Comparison of ENCODE assay signal across 13 cellular contexts in the genomic region with DNA sequence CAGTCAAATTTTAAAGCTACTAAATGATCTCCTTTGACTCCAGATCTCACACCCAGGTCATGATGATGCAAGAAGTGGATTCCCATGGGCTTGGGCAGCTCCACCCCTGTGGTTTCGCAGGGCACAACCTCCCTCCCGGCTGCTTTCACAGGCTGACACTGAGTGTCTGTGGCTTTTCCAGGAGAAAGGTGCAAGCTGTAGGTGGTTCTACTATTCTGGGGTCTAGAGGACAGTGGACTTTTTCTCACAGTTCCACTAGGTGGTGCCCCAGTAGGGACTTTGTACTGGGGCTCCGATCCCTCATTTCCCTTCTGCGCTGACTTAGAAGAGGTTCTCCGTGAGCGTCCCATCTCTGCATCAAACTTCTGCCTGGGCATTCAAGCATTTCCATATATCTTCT.
DNase-seq lines count a peak whose midpoint lies in the region; ATAC-seq and TF ChIP-seq lines count a peak whose summit lies in the region.
"Had no signal": no experiment of that assay in that cellular context is flagged by ENCODE, and none has a peak within 500 bp of the region (broad histone marks: within the 10 kb centered on the region; RNA-seq: fewer than 3 reads in every experiment).

No MANE protein-coding gene starts in this region.

- H3K9ac ChIP-seq in H9 (ENCODE audit: extremely low read depth, insufficient read length, low read length) (no peak overlapping the region), SK-N-SH (no peak overlapping the region)

- intact Hi-C loops in A673 (cut with micrococcal nuclease; ENCODE audit: unreplicated experiment): no loop called here

- no peaks in the 10 kb centered on the region for H3K79me1 ChIP-seq in H9 (ENCODE audit: insufficient read depth, low read depth, low read length, poor library complexity, severe bottlenecking)

- H3K4me1 ChIP-seq in A673 (ENCODE audit: insufficient read depth, low read length, poor library complexity, severe bottlenecking): no peaks in the 10 kb centered on the region
- H3K4me1 ChIP-seq in H9 (ENCODE audit: insufficient read depth, low read length): no peaks in the 10 kb centered on the region; the same call in 1 of the 2 replicates
- no peaks in the 10 kb centered on the region for H3K4me1 ChIP-seq in SK-N-SH (ENCODE audit: control insufficient read depth in 1 of 2, insufficient read depth in 2 of 2, low read depth in 1 of 2, low read length in 1 of 2)
- H3K4me1 ChIP-seq in suprapubic skin: no peaks in the 10 kb centered on the region
- H3K4me1 ChIP-seq: thyroid gland had no signal

- no peak overlapping the region for H2AFZ ChIP-seq in H9 (ENCODE audit: low read length)
- H2AFZ ChIP-seq in SK-N-SH (ENCODE audit: low read depth): no peak overlapping the region

- BruUV-seq in A673 (replicated peaks; lab: Mats Ljungman, UMichigan): no TSS peak

- H4K8ac ChIP-seq in H9 (replicated peaks; ENCODE audit: insufficient read length, low read depth, low read length): no peak overlapping the region

- H3K9me3 Mint-ChIP-seq in H9: peaks cover 0 to 4% of the 10 kb centered on the region in 2 experiments; a peak in 2 of 5 replicates

- H4K20me1 ChIP-seq in H9 (ENCODE audit: control insufficient read depth, insufficient read depth, insufficient read length) (no peaks in the 10 kb centered on the region), SK-N-SH (ENCODE audit: insufficient read depth) (no peaks in the 10 kb centered on the region)

- H3K14ac ChIP-seq in H9 (ENCODE audit: insufficient read depth, low read length): no peak overlapping the region

- no peak overlapping the region for H3K23ac ChIP-seq in H9 (ENCODE audit: insufficient read length, low read depth, low read length)

- no peaks in the 10 kb centered on the region for H3K23me2 ChIP-seq in H9 (ENCODE audit: insufficient read length, low read depth, low read length, poor library complexity, severe bottlenecking)

- no peak overlapping the region for H3T11ph ChIP-seq in H9 (ENCODE audit: low read length)

- no CpG with 5 or more reads among the region's 6 CpGs for WGBS in H9 (ENCODE audit: extremely low coverage, insufficient read length, low lambda C conversion rate)
- WGBS in SK-N-SH (ENCODE audit: low lambda C conversion rate): 94% methylated on average over 5 of the region's 6 CpGs
- WGBS in suprapubic skin: 79% methylated on average over 6 of the region's 6 CpGs

- H4K91ac ChIP-seq in H9 (ENCODE audit: insufficient read length, low read depth, low read length): no peak overlapping the region

- H3K9me2 ChIP-seq in SK-N-SH: no peaks in the 10 kb centered on the region

- H3K4ac ChIP-seq in H9 (ENCODE audit: low read depth, low read length): no peak overlapping the region

- no peak overlapping the region for H2BK20ac ChIP-seq in H9 (ENCODE audit: low read depth, low read length, poor library complexity, severe bottlenecking)

- H3K18ac ChIP-seq in H9 (ENCODE audit: insufficient read length, low read depth, low read length): no peak overlapping the region

- H2BK12ac ChIP-seq in H9 (ENCODE audit: insufficient read length, low read depth, low read length): no peak overlapping the region

- TF ChIP-seq RAD21 in SK-N-SH (IDR thresholded peaks at IDR 0.05; ENCODE audit: low read length): peak; percentile 40

- no peak overlapping the region for H3K27ac Mint-ChIP-seq in H9
- H3K27ac Mint-ChIP-seq: activated naive CD4-positive, alpha-beta T cell treated with anti-CD3 and anti-CD28 coated beads for 36 hours had no signal

- no peak overlapping the region for H3K4me3 Mint-ChIP-seq in H9
- H3K4me3 Mint-ChIP-seq: activated naive CD4-positive, alpha-beta T cell treated with anti-CD3 and anti-CD28 coated beads for 36 hours had no signal

- H3K4me1 Mint-ChIP-seq in H9: peaks cover 18 to 21% of the 10 kb centered on the region in 2 experiments

- no peak overlapping the region for H2BK5ac ChIP-seq in H9 (ENCODE audit: insufficient read length, low read length)

- no peak overlapping the region for H2BK120ac ChIP-seq in H9 (ENCODE audit: low read depth, low read length, poor library complexity, severe bottlenecking)

- H2BK15ac ChIP-seq in H9 (ENCODE audit: low read depth, low read length): no peak overlapping the region

- peak; percentile 57 for TF ChIP-seq CTCF in A673 (conservative IDR thresholded peaks at IDR 0.05; ENCODE audit: low read depth, low read length)
- TF ChIP-seq CTCF in H9 (conservative IDR thresholded peaks at IDR 0.05): peak; percentile 58
- TF ChIP-seq CTCF in SK-N-SH (IDR thresholded peaks at IDR 0.05): peak; percentile 36
- TF ChIP-seq CTCF in fibroblast of villous mesenchyme (IDR thresholded peaks at IDR 0.05; ENCODE audit: insufficient read depth, low read depth, low read length): peak; percentile 40
- TF ChIP-seq CTCF in suprapubic skin (IDR thresholded peaks at IDR 0.05): no peak

- H3K9me3 ChIP-seq in A673 (ENCODE audit: low read depth, low read length, poor library complexity, severe bottlenecking) (no peaks in the 10 kb centered on the region), H9 (ENCODE audit: control insufficient read depth, low read depth, low read length) (no peaks in the 10 kb centered on the region), SK-N-SH (no peaks in the 10 kb centered on the region), suprapubic skin (no peaks in the 10 kb centered on the region)
- H3K9me3 ChIP-seq: thyroid gland had no signal

- H3K4me2 ChIP-seq in H9 (ENCODE audit: insufficient read depth, insufficient read length, low read length): no peak overlapping the region
- no peak overlapping the region for H3K4me2 ChIP-seq in SK-N-SH

- peaks cover 2 to 4% (median 3%) of the 10 kb centered on the region in 3 experiments; a peak in 4 of 7 replicates for H3K36me3 Mint-ChIP-seq in H9 (ENCODE audit: insufficient read depth in 1 of 3, low read depth in 3 of 3)

- no peak overlapping the region for H2AK5ac ChIP-seq in H9 (ENCODE audit: insufficient read length, low read length)

- no peak overlapping the region for H3K27ac ChIP-seq in A673 (ENCODE audit: low read depth, low read length, poor library complexity, severe bottlenecking)
- H3K27ac ChIP-seq in H9 (ENCODE audit: insufficient read length, low read depth, low read length): no peak overlapping the region
- H3K27ac ChIP-seq in SK-N-SH (ENCODE audit: low read depth in 2 of 2, low read length in 1 of 2): no peak overlapping the region
- no peak overlapping the region for H3K27ac ChIP-seq in suprapubic skin
- H3K27ac ChIP-seq: thyroid gland had no signal

- DNase-seq in A673 (ENCODE audit: low spot score): peak; percentile 26
- peak; percentile 44 for DNase-seq in H9
- DNase-seq in SK-N-SH: no peak
- DNase-seq in fibroblast of villous mesenchyme (ENCODE audit: low read depth): no peak
- no peak for DNase-seq in suprapubic skin (ENCODE audit: low spot score in 2 of 2)
- no peak for DNase-seq in cortex of kidney (lab: John Stamatoyannopoulos, UW)
- DNase-seq: activated naive CD4-positive, alpha-beta T cell treated with anti-CD3 and anti-CD28 coated beads for 36 hours; DMS79 treated with DMSO at 0.1 percent for 48 hours; Karpas-422; NCI-H1930; thyroid gland had no signal

- H3K79me2 ChIP-seq in H9 (ENCODE audit: insufficient read depth, low read length) (no peaks in the 10 kb centered on the region), SK-N-SH (ENCODE audit: insufficient read depth) (no peaks in the 10 kb centered on the region)

- no peak overlapping the region for H4K5ac ChIP-seq in H9 (ENCODE audit: insufficient read length, low read depth, low read length)

- H3K4me3 ChIP-seq in A673 (ENCODE audit: low read depth, low read length, poor library complexity, severe bottlenecking): no peak overlapping the region
- H3K4me3 ChIP-seq in SK-N-SH (ENCODE audit: low read depth in 2 of 2, low read length in 1 of 2): no peak overlapping the region
- H3K4me3 ChIP-seq in fibroblast of villous mesenchyme (ENCODE audit: low read depth, low read length): no peak overlapping the region
- no peak overlapping the region for H3K4me3 ChIP-seq in suprapubic skin
- H3K4me3 ChIP-seq: thyroid gland had no signal

- TF ChIP-seq POLR2A in suprapubic skin (IDR thresholded peaks at IDR 0.05): no peak

- TF ChIP-seq EP300 in SK-N-SH (IDR thresholded peaks at IDR 0.05; ENCODE audit: borderline replicate concordance in 1 of 2, low read depth in 1 of 2, low read length in 1 of 2) (no peak), suprapubic skin (IDR thresholded peaks at IDR 0.05) (no peak)

- H3K27me3 Mint-ChIP-seq in H9 (ENCODE audit: low read depth): no peaks in the 10 kb centered on the region

- H3K56ac ChIP-seq in H9 (ENCODE audit: insufficient read length, low read depth, low read length): no peak overlapping the region

- no peaks in the 10 kb centered on the region for H3K36me3 ChIP-seq in A673 (ENCODE audit: insufficient read depth, low read length, poor library complexity, severe bottlenecking)
- no peaks in the 10 kb centered on the region for H3K36me3 ChIP-seq in SK-N-SH (replicated peaks in 1 of 2; ENCODE audit: control insufficient read depth in 1 of 2, insufficient read depth in 2 of 2, low read length in 1 of 2)
- no peaks in the 10 kb centered on the region for H3K36me3 ChIP-seq in suprapubic skin
- H3K36me3 ChIP-seq: thyroid gland had no signal

- ATAC-seq in HG02642 (IDR thresholded peaks at IDR 0.05; ENCODE audit: poor library complexity, unreplicated experiment) (no peak), HG02588 (IDR thresholded peaks at IDR 0.05; ENCODE audit: unreplicated experiment) (no peak)

- POLR2A ChIA-PET in A673 (lab: Charles Lee; ENCODE audit: low non-redundant PET) (no interaction called here), SK-N-SH (lab: Yijun Ruan, JAX) (no interaction called here)

- H3F3A ChIP-seq in SK-N-SH (replicated peaks; ENCODE audit: insufficient read depth): no peaks in the 10 kb centered on the region

- H3K27me3 ChIP-seq in A673 (replicated peaks; ENCODE audit: insufficient read depth, low read depth, low read length, poor library complexity) (no peaks in the 10 kb centered on the region), H9 (ENCODE audit: insufficient read depth, low read length) (no peaks in the 10 kb centered on the region), SK-N-SH (ENCODE audit: insufficient read depth) (no peaks in the 10 kb centered on the region), suprapubic skin (no peaks in the 10 kb centered on the region)
- H3K27me3 ChIP-seq: thyroid gland had no signal

- CTCF ChIA-PET in A673 (lab: Charles Lee) (interaction anchor here (1.2 kb wide), 1 partner anchor 177 kb away, joined by 8 read pairs; no protein-coding TSS in a partner anchor), SK-N-SH (lab: Yijun Ruan, JAX) (interaction anchor here (1.0 to 1.6 kb wide), 4 partner anchors 9 to 177 kb away, joined by 3 to 6 read pairs (median 4); no protein-coding TSS in a partner anchor)

TF ChIP-seq in SK-N-SH, 30 proteins besides CTCF, POLR2A, EP300 and RAD21 (continues in another document):
- TF ChIP-seq GABPA (IDR thresholded peaks at IDR 0.05; ENCODE audit: low read depth) (no peak), FOSL2 (IDR thresholded peaks at IDR 0.05; ENCODE audit: borderline replicate concordance, low read depth) (no peak), SIN3A (IDR thresholded peaks at IDR 0.05; ENCODE audit: borderline replicate concordance, low read depth, low read length) (no peak), MEF2A (IDR thresholded peaks at IDR 0.05; ENCODE audit: borderline replicate concordance, low read depth) (no peak)

Comparison
In these comparisons a context has a peak if more than half of its experiments do, and no peak if none do; other contexts are left out.
1. DNase-seq: peak in A673 (single experiment) and H9 (single experiment); none in SK-N-SH (single experiment), fibroblast of villous mesenchyme (single experiment), suprapubic skin (0 of 2) and cortex of kidney (single experiment).
2. CTCF ChIP-seq: peak in A673 (single experiment), H9 (single experiment), SK-N-SH (single experiment) and fibroblast of villous mesenchyme (single experiment); none in suprapubic skin (0 of 2).